ENCODE assay signal across 18 cellular contexts in genomic region chr4:76563804-76564468, GRCh38.
DNase-seq lines count a peak whose midpoint lies in the region; ATAC-seq and TF ChIP-seq lines count a peak whose summit lies in the region.
"Had no signal": no experiment of that assay in that cellular context is flagged by ENCODE, and none has a peak within 500 bp of the region (broad histone marks: within the 10 kb centered on the region; RNA-seq: fewer than 3 reads in every experiment).

No MANE protein-coding gene starts in this region.

- H3K4me1 ChIP-seq in SJSA1 (replicated peaks) = peaks cover 82% of the 10 kb centered on the region
- H3K4me1 ChIP-seq in gastrocnemius medialis = peaks cover 25 to 26% of the 10 kb centered on the region in 2 donors

- H3K9me3 ChIP-seq in SJSA1 (replicated peaks) (no peaks in the 10 kb centered on the region), gastrocnemius medialis (no peaks in the 10 kb centered on the region)

- no peak for TF ChIP-seq POLR2A in gastrocnemius medialis (IDR thresholded peaks at IDR 0.05)

- in situ Hi-C loops in gastrocnemius medialis (cut with MboI; ENCODE audit: low sequenced_read_pairs in 4 of 4) = no loop called here

- H3K27ac ChIP-seq in SJSA1 (peak overlapping the region; percentile 90), gastrocnemius medialis (peak overlapping the region in 3 of 4 donors; percentile 13 to 44 (median 21))
- H3K27ac ChIP-seq: foreskin keratinocyte had no signal

- intact Hi-C loops in gastrocnemius medialis (cut with DNase I; ENCODE audit: low total_unique reads) = no loop called here

- no peaks in the 10 kb centered on the region for H3K36me3 ChIP-seq in SJSA1
- H3K36me3 ChIP-seq in gastrocnemius medialis = no peaks in the 10 kb centered on the region

- H3K27me3 ChIP-seq in SJSA1 (replicated peaks) (no peaks in the 10 kb centered on the region), gastrocnemius medialis (no peaks in the 10 kb centered on the region)
- H3K27me3 ChIP-seq: foreskin keratinocyte had no signal

- H3K4me3 ChIP-seq in SJSA1 (no peak overlapping the region), gastrocnemius medialis (no peak overlapping the region)
- H3K4me3 ChIP-seq: K562 had no signal

- peak; percentile 14 to 18 for ATAC-seq in gastrocnemius medialis
- no peak for ATAC-seq in HG02973 (IDR thresholded peaks at IDR 0.05; ENCODE audit: unreplicated experiment)
- ATAC-seq in GM21526 (IDR thresholded peaks at IDR 0.05; ENCODE audit: low FRiP score, unreplicated experiment) = no peak
- ATAC-seq: K562, T-helper 17 cell had no signal

- no peak for TF ChIP-seq CTCF in gastrocnemius medialis (IDR thresholded peaks at IDR 0.05 in 4 of 5, conservative IDR thresholded peaks at IDR 0.05 in 1 of 5)

- DNase-seq in EL = peak; percentile 13
- no peak for DNase-seq in SJSA1 (ENCODE audit: low read depth in 1 of 2, low spot score in 2 of 2)
- peak; percentile 28 for DNase-seq in iris pigment epithelial cell (ENCODE audit: low read depth)
- no peak for DNase-seq in gastrocnemius medialis
- no peak for DNase-seq in activated CD8-positive, alpha-beta memory T cell treated with anti-CD3 and anti-CD28 coated beads, Interleukin-2, amount 50 U/mL, for 48 hours
- no peak for DNase-seq in activated CD4-positive, alpha-beta T cell treated with anti-CD3 and anti-CD28 coated beads for 1 hour
- DNase-seq: activated CD4-positive, CD25-positive, alpha-beta regulatory T cell; activated naive CD4-positive, alpha-beta T cell treated with Interleukin-2 at 50 U/mL for 16 hours; effector CD8-positive, alpha-beta T cell; NCI-H1092 treated with DMSO at 0.1 percent for 48 hours; NCI-H2171; small intestine; stimulated activated naive B cell treated with anti-CD40 and anti-IgM and Interleukin-4, amounts not matched to agents 10 μg/mL and 1 μg/mL and 100 μg/mL, for 72 hours; T-helper 17 cell had no signal

Comparison
In these comparisons a context has a peak if more than half of its experiments do, and no peak if none do; other contexts are left out.
1. DNase-seq: peak in EL (single experiment) and iris pigment epithelial cell (single experiment); none in SJSA1 (0 of 2), gastrocnemius medialis (0 of 2), activated CD8-positive, alpha-beta memory T cell treated with anti-CD3 and anti-CD28 coated beads, Interleukin-2, amount 50 U/mL, for 48 hours (single experiment) and activated CD4-positive, alpha-beta T cell treated with anti-CD3 and anti-CD28 coated beads for 1 hour (single experiment).
2. ATAC-seq: peak in gastrocnemius medialis (2 of 2); none in HG02973 (single experiment) and GM21526 (single experiment).